In the genomic region with DNA sequence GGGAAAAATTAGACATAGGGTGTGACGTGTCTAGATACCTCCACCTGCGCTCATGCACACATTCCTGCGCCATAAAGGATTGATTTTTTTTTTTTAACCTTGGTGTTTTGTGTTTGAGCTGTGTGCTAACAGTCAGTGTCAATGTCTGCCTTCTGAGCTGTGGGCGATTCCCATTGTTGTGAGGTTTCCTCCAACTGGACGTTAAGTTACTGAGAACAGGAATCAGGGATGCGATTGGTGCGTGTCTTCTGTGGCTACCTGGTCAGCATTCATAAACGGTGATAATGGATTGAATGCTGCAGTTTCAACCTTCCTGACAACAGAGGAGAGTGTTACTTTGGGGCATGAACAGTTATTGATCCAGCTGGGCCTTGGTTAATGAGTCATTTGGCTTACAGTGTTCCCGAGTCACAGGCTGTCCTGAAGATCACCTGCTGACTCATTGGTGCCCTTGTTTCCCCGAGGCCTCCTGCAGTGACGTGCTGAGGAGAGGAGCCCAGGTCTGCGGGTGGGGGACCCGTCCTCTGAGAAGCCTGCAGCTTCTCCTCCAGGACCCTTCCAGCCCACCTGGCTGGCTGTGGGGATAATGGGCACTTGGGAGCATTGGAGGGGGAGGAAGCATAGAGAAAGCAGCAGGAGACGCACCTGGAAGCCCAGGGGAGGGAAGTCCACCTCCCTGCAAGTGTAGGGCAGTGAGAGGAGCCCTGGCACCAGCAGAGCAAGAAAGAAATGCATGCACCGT, we compare ENCODE assay signal across 9 cellular contexts. TPM values are rescaled to one million over a fixed set of nuclear protein-coding genes. Genes with fewer than 3 reads are reported as not detected.
DNase-seq lines count a peak whose midpoint lies in the region; ATAC-seq, FAIRE-seq and TF ChIP-seq lines count a peak whose summit lies in the region.
"Had no signal": no experiment of that assay in that cellular context is flagged by ENCODE, and none has a peak within 500 bp of the region (broad histone marks: within the 10 kb centered on the region; RNA-seq: fewer than 3 reads in every experiment).

No MANE protein-coding gene starts in this region.

- H3K27ac Mint-ChIP-seq in WTC11 = 0 out of 2 replicates have a peak overlapping the region, but pooled peaks have one; percentile 15

- no peaks in the 10 kb centered on the region for H3K9me3 Mint-ChIP-seq in WTC11

- H3K36me3 Mint-ChIP-seq in WTC11 = no peaks in the 10 kb centered on the region

- peak overlapping the region in 1 of 2 experiments; percentile 44; a peak in 2 of 4 replicates for H3K4me3 ChIP-seq in HCT116 (replicated peaks in 1 of 2; ENCODE audit: low read depth in 1 of 2, low read length in 2 of 2)
- H3K4me3 ChIP-seq in HAP-1 = no peak overlapping the region
- H3K4me3 ChIP-seq: upper lobe of left lung had no signal

- DNase-seq in AG20443 (ENCODE audit: low spot score) (peak; percentile 28), HCT116 (ENCODE audit: low read depth, low spot score) (peak; percentile 90), WTC11 (ENCODE audit: low spot score) (no peak), G401 (ENCODE audit: low spot score) (no peak), GM19238 (ENCODE audit: insufficient read length, low spot score) (no peak), frontal cortex (ENCODE audit: low spot score in 2 of 2) (no peak), HAP-1 (ENCODE audit: low spot score in 2 of 2) (no peak)
- DNase-seq: upper lobe of left lung had no signal

- no peaks in the 10 kb centered on the region for H3K79me2 ChIP-seq in HCT116 (ENCODE audit: insufficient read depth, low read length)

- peak overlapping the region; percentile 79 for H3K4me2 ChIP-seq in HCT116 (ENCODE audit: low read length)

- in situ Hi-C loops in G401 (cut with HindIII; ENCODE audit: low sequenced_read_pairs) = no loop called here
- in situ Hi-C loops in HAP-1 (cut with MboI; ENCODE audit: low sequenced_read_pairs) = loop anchor here (25.0 kb wide), 2 partner anchors 301 to 601 kb away; a partner anchor contains a TSS

- TF ChIP-seq RAD21 in HCT116 (IDR thresholded peaks at IDR 0.05; ENCODE audit: low read depth) = 0 out of 2 replicates have a peak, but pooled peaks have one; percentile 4

- no peak overlapping the region for H2AFZ ChIP-seq in HCT116 (ENCODE audit: low read depth, low read length, poor library complexity, severe bottlenecking)

- ATAC-seq in HCT116 = peak; percentile 94
- ATAC-seq in WTC11 = no peak

- CTCF ChIA-PET in HCT116 (lab: Charles Lee) (interaction anchor here (1.7 kb wide), 1 partner anchor 99 kb away, joined by 4 read pairs; a partner anchor contains a TSS), WTC11 (lab: Charles Lee) (interaction anchor here (0.6 kb wide), 1 partner anchor 410 kb away, joined by 3 read pairs; no protein-coding TSS in a partner anchor)

- peaks cover 18 to 22% of the 10 kb centered on the region in 2 experiments for H3K4me1 ChIP-seq in HCT116 (ENCODE audit: control insufficient read depth in 1 of 2, insufficient read depth in 2 of 2, low read length in 2 of 2)
- H3K4me1 ChIP-seq in HAP-1 = no peaks in the 10 kb centered on the region

- H4K20me1 ChIP-seq in HCT116 (ENCODE audit: insufficient read depth) = no peaks in the 10 kb centered on the region

- no peaks in the 10 kb centered on the region for H3K27me3 Mint-ChIP-seq in WTC11 (ENCODE audit: low read depth)

- no peak for TF ChIP-seq POLR2A in HCT116 (IDR thresholded peaks at IDR 0.05; ENCODE audit: borderline replicate concordance, extremely low read depth, insufficient read depth, insufficient read length)

- peak overlapping the region; percentile 44 for H3K9ac ChIP-seq in HCT116 (ENCODE audit: low read length)

- H3K36me3 ChIP-seq in HCT116 (ENCODE audit: control insufficient read depth in 1 of 2, insufficient read depth in 2 of 2, low read length in 2 of 2) = no peaks in the 10 kb centered on the region
- peaks cover 5% of the 10 kb centered on the region for H3K36me3 ChIP-seq in HAP-1 (replicated peaks)
- H3K36me3 ChIP-seq: upper lobe of left lung had no signal

- no TSS peak for BruUV-seq in HCT116 (replicated peaks; lab: Mats Ljungman, UMichigan)

- no peak overlapping the region for H3K4me3 Mint-ChIP-seq in WTC11

- H3K27me3 ChIP-seq in HCT116 (ENCODE audit: insufficient read depth, low read length) = no peaks in the 10 kb centered on the region
- H3K27me3 ChIP-seq in HAP-1 (ENCODE audit: low read depth) = no peaks in the 10 kb centered on the region
- H3K27me3 ChIP-seq: upper lobe of left lung had no signal

- intact Hi-C loops in HCT116 (cut with micrococcal nuclease) = loop anchor here (5.0 to 10.0 kb wide), 4 partner anchors 36 to 618 kb away; a partner anchor contains a TSS

- H3K4me1 Mint-ChIP-seq in WTC11 = peaks cover 5% of the 10 kb centered on the region

- TF ChIP-seq CTCF in HCT116 (IDR thresholded peaks at IDR 0.05 in 2 of 3, conservative IDR thresholded peaks at IDR 0.05 in 1 of 3; ENCODE audit: borderline replicate concordance in 1 of 3, insufficient read depth in 1 of 3, low read depth in 2 of 3, low read length in 2 of 3) = no peak
- TF ChIP-seq CTCF in WTC11 (IDR thresholded peaks at IDR 0.05) = no peak

- H3K9me3 ChIP-seq in HCT116 (ENCODE audit: control insufficient read depth in 1 of 2, insufficient read depth in 1 of 2, low read depth in 1 of 2, low read length in 2 of 2) = no peaks in the 10 kb centered on the region
- H3K9me3 ChIP-seq in HAP-1 = no peaks in the 10 kb centered on the region
- H3K9me3 ChIP-seq: upper lobe of left lung had no signal

- RAD21 ChIA-PET in HCT116 (lab: Charles Lee; ENCODE audit: low non-redundant PET in 1 of 2, low total read pairs in 2 of 2, uncharacterized antibody in 2 of 2, unreplicated experiment in 2 of 2) = interaction anchor here in 1 of 2 experiments (0.6 kb wide), 1 partner anchor 31 kb away, joined by 7 read pairs; no protein-coding TSS in a partner anchor

- peak overlapping the region; percentile 51 for H3K27ac ChIP-seq in HCT116 (ENCODE audit: low read depth, low read length)
- H3K27ac ChIP-seq: upper lobe of left lung had no signal

- POLR2A ChIA-PET in HCT116 (lab: Charles Lee) = no interaction called here
- POLR2A ChIA-PET in WTC11 (lab: Charles Lee) = no interaction called here

- no peaks in the 10 kb centered on the region for H3K9me2 ChIP-seq in HCT116 (ENCODE audit: insufficient read depth)

- FAIRE-seq in islet of Langerhans (lab: Jason Lieb, UNC) (peak; percentile 94), frontal cortex (lab: Jason Lieb, UNC) (no peak)

TF ChIP-seq in HCT116, 20 proteins besides CTCF, POLR2A, EP300 and RAD21 (continues in another document):
- TF ChIP-seq EZH2phosphoT487 (IDR thresholded peaks at IDR 0.05; ENCODE audit: borderline replicate concordance) = no peak
- peak; percentile 58 for TF ChIP-seq POLR2AphosphoS5 (IDR thresholded peaks at IDR 0.05; ENCODE audit: low read depth, low read length)
- TF ChIP-seq FOSL1 (IDR thresholded peaks at IDR 0.05; ENCODE audit: low read depth) = peak; percentile 96
- no peak for TF ChIP-seq ELF1 (IDR thresholded peaks at IDR 0.05; ENCODE audit: borderline replicate concordance, low read depth)
- 0 out of 2 replicates have a peak, but pooled peaks have one; percentile 23 for TF ChIP-seq SRF (IDR thresholded peaks at IDR 0.05; ENCODE audit: low read depth)
- TF ChIP-seq EZH2 (IDR thresholded peaks at IDR 0.05) = no peak
- no peak for TF ChIP-seq ZNF274 (IDR thresholded peaks at IDR 0.05; ENCODE audit: low read depth, low read length)
- TF ChIP-seq YY1 (IDR thresholded peaks at IDR 0.05; ENCODE audit: extremely low read depth, insufficient replicate concordance, low read depth, low read length) = no peak
- peak; percentile 54 for TF ChIP-seq TCF7L2 (IDR thresholded peaks at IDR 0.05; ENCODE audit: borderline replicate concordance, extremely low read depth, insufficient read depth, insufficient read length)

TF ChIP-seq in WTC11, 78 proteins besides CTCF, POLR2A, EP300 and RAD21:
- TF ChIP-seq ETV6 (CRISPR knock-in tag; IDR thresholded peaks at IDR 0.05) (no peak), NFE2L1 (CRISPR knock-in tag; IDR thresholded peaks at IDR 0.05) (no peak), GABPB1 (CRISPR knock-in tag; IDR thresholded peaks at IDR 0.05) (peak; percentile 25; the same call in 1 of the 2 replicates), SMAD3 (CRISPR knock-in tag; IDR thresholded peaks at IDR 0.05; ENCODE audit: borderline replicate concordance) (no peak), ZNF423 (CRISPR knock-in tag; IDR thresholded peaks at IDR 0.05) (peak; percentile 54; the same call in 1 of the 2 replicates)
- TF ChIP-seq, protein P1, sequence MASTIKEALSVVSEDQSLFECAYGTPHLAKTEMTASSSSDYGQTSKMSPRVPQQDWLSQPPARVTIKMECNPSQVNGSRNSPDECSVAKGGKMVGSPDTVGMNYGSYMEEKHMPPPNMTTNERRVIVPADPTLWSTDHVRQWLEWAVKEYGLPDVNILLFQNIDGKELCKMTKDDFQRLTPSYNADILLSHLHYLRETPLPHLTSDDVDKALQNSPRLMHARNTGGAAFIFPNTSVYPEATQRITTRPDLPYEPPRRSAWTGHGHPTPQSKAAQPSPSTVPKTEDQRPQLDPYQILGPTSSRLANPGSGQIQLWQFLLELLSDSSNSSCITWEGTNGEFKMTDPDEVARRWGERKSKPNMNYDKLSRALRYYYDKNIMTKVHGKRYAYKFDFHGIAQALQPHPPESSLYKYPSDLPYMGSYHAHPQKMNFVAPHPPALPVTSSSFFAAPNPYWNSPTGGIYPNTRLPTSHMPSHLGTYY (CRISPR knock-in tag; IDR thresholded peaks at IDR 0.05) = no peak

RNA-seq across cellular contexts. Expression of a gene that starts 25.8 kb away (rescaled TPM):
- not detected for total RNA-seq in HCT116 (2021; ENCODE audit: unreplicated experiment)
- polyA plus RNA-seq in HCT116 (2012) = 0.25 and 0.26 TPM in 2 replicates
- total RNA-seq in WTC11 (2021) = 12.9 to 19.3 TPM (median 16.1 TPM) in 3 replicates
- 0.41 TPM in 1 of 2 replicates, not detected in the other for total RNA-seq in G401 (2014; rRNA removed; shearing (Covaris generic))
- total RNA-seq in frontal cortex = 24.1 TPM

Comparison
In these comparisons a context has a peak if more than half of its experiments do, and no peak if none do; other contexts are left out.
1. DNase-seq: peak in AG20443 (single experiment) and HCT116 (single experiment); none in WTC11 (single experiment), G401 (single experiment), GM19238 (single experiment), frontal cortex (0 of 2) and HAP-1 (0 of 2).